In the genomic region with DNA sequence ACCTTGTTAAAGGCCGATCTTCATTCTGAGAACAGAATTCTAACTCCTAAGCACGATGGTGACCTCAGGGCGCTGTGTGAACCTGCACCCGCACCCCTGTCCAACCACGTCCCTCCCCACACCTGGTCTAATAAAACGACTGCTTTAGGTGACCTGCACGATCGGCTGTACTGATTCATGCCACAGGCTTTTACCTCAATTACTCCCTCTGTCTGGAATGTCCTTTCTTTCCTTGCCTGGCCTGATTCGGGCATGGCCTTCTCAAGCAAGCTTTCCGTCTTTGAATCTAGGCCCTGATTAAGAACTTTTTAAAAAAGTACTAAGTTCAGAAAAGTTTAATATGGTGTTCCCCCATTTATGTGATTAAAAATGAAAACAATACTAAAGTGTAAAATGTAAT, we compare ENCODE assay signal across 8 cellular contexts.
DNase-seq lines count a peak whose midpoint lies in the region; ATAC-seq lines count a peak whose summit lies in the region.

No MANE protein-coding gene starts in this region.

- no peaks in the 10 kb centered on the region for H3K9me3 ChIP-seq in subcutaneous abdominal adipose tissue (ENCODE audit: control insufficient read depth in 5 of 5, low read length in 5 of 5)

- peaks cover 5 to 39% (median 37%) of the 10 kb centered on the region in 5 donors for H3K4me1 ChIP-seq in subcutaneous abdominal adipose tissue (ENCODE audit: control insufficient read depth in 5 of 5, insufficient read depth in 5 of 5, low read length in 5 of 5)

- in situ Hi-C loops in ACHN (cut with HindIII; ENCODE audit: low pct_ligation_motif_present, low pct_unique_long_range_greater_than_20kb, low sequenced_read_pairs), result no loop called here

- peak overlapping the region; percentile 90 to 98 (median 94) for H3K4me3 ChIP-seq in subcutaneous abdominal adipose tissue (ENCODE audit: low read depth in 1 of 5, low read length in 5 of 5)

- H3K27ac ChIP-seq in subcutaneous abdominal adipose tissue (ENCODE audit: low read depth, low read length), result peak overlapping the region; percentile 88

- H3K9ac ChIP-seq in subcutaneous abdominal adipose tissue (ENCODE audit: low read length in 5 of 5), result peak overlapping the region; percentile 93 to 99 (median 98)

- H3K27me3 ChIP-seq in subcutaneous abdominal adipose tissue (ENCODE audit: control insufficient read depth in 5 of 5, insufficient read depth in 4 of 5, low read length in 5 of 5), result no peaks in the 10 kb centered on the region

- DNase-seq in ACHN (peak; percentile 68), HPDE6-E6E7 (ENCODE audit: extremely low spot score) (peak; percentile 48), amniotic epithelial cell (ENCODE audit: low read depth) (peak; percentile 55), iris pigment epithelial cell (ENCODE audit: low read depth) (peak; percentile 52), Ammon's horn (ENCODE audit: low spot score) (no peak), NCI-H748 (lab: John Stamatoyannopoulos, UW; ENCODE audit: unreplicated experiment) (no peak)

- no peaks in the 10 kb centered on the region for H3K36me3 ChIP-seq in subcutaneous abdominal adipose tissue (ENCODE audit: control insufficient read depth in 5 of 5, insufficient read depth in 5 of 5, low read length in 5 of 5)

- no peak for ATAC-seq in GM18861 (IDR thresholded peaks at IDR 0.05; ENCODE audit: unreplicated experiment)

Comparison
In these comparisons a context has a peak if more than half of its experiments do, and no peak if none do; other contexts are left out.
1. DNase-seq: peak in ACHN (single experiment), HPDE6-E6E7 (single experiment), amniotic epithelial cell (single experiment) and iris pigment epithelial cell (single experiment); none in Ammon's horn (single experiment) and NCI-H748 (single experiment).